Comparison of ENCODE assay signal across 1 cellular context in the genomic region with DNA sequence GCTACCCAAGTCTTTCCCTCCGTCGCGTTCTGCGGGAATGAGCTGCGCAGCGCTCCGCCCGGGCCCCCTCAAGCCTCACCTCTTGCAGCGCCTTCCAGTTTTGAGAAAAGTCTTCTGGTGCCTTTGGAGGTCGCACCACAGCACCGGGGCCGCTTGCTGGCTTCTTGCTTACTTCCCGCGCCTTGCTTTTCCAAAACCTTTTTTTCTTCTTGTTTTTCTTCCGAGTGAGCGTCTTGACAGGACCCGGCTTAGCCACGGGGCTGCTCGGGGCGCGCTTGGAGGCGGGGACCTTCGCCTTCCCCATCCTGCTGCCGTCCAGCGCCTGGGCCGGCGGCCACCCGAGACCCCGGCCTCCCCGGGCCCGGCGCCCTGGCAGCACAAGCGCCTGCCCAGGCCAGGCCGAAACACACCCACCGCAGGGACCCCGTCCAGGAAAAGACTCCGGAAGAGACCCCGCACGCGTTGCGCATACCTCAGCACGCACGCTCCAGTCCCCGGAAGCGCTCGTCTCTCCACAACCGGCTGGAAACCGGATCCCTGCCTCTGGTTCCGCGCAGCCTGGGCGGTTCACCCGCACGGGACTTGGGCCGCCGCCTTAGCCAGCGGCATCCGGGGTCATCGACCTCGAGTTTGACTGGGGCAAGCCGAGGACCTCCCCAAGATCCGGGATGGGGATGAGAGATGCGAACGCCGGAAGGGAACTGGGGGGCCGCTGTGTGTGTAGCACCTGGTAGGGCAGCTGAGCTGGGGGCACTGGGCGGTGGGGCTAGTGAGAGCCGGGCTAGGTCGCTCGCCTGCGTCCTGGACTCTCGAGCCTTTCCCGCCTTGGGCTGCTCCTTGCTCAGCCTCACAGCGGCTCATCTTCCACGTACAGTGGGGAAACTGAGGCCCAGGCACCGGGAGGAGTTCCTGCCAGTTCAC.
A peak's percentile ranks its signal among the peaks of the same experiment; 100 is the strongest.
TF ChIP-seq lines count a peak whose summit lies in the region.

Gene REXO4 (minus strand): TSS at position 470 of the 921 bp plus-strand sequence. CDS start 166 bp downstream, at position 304.

TF ChIP-seq in K562, 482 proteins besides CTCF, POLR2A, EP300 and RAD21 (continued from another document and continues in another):
- TF ChIP-seq, protein P1, sequence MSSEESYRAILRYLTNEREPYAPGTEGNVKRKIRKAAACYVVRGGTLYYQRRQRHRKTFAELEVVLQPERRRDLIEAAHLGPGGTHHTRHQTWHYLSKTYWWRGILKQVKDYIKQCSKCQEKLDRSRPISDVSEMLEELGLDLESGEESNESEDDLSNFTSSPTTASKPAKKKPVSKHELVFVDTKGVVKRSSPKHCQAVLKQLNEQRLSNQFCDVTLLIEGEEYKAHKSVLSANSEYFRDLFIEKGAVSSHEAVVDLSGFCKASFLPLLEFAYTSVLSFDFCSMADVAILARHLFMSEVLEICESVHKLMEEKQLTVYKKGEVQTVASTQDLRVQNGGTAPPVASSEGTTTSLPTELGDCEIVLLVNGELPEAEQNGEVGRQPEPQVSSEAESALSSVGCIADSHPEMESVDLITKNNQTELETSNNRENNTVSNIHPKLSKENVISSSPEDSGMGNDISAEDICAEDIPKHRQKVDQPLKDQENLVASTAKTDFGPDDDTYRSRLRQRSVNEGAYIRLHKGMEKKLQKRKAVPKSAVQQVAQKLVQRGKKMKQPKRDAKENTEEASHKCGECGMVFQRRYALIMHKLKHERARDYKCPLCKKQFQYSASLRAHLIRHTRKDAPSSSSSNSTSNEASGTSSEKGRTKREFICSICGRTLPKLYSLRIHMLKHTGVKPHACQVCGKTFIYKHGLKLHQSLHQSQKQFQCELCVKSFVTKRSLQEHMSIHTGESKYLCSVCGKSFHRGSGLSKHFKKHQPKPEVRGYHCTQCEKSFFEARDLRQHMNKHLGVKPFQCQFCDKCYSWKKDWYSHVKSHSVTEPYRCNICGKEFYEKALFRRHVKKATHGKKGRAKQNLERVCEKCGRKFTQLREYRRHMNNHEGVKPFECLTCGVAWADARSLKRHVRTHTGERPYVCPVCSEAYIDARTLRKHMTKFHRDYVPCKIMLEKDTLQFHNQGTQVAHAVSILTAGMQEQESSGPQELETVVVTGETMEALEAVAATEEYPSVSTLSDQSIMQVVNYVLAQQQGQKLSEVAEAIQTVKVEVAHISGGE (CRISPR knock-in tag; IDR thresholded peaks at IDR 0.05): peak; percentile 98 to 100 (median 99)
- TF ChIP-seq ZNF280B (CRISPR knock-in tag; IDR thresholded peaks at IDR 0.05) (no peak), ZNF551 (CRISPR knock-in tag; IDR thresholded peaks at IDR 0.05) (no peak), HDAC3 (IDR thresholded peaks at IDR 0.05; ENCODE audit: borderline replicate concordance, partially characterized antibody) (peak; percentile 89), XRCC4 (IDR thresholded peaks at IDR 0.05; ENCODE audit: extremely low read depth, insufficient read depth, insufficient read length) (no peak), KAT2B (IDR thresholded peaks at IDR 0.05; ENCODE audit: low read depth, low read length) (no peak), ZNF12 (CRISPR knock-in tag; IDR thresholded peaks at IDR 0.05) (peak; percentile 16; the same call in 1 of the 2 replicates), STAG1 (CRISPR knock-in tag; IDR thresholded peaks at IDR 0.05; ENCODE audit: borderline replicate concordance) (no peak), BCOR (IDR thresholded peaks at IDR 0.05) (peak; percentile 75), NR0B1 (IDR thresholded peaks at IDR 0.05; ENCODE audit: partially characterized antibody) (no peak), RUNX1 (IDR thresholded peaks at IDR 0.05; ENCODE audit: low read depth) (no peak), ZNF79 (CRISPR knock-in tag; IDR thresholded peaks at IDR 0.05; ENCODE audit: low read depth) (no peak), RBBP5 (IDR thresholded peaks at IDR 0.05; ENCODE audit: borderline replicate concordance, insufficient read depth, low read length, poor library complexity, severe bottlenecking) (peak; percentile 94), WHSC1 (IDR thresholded peaks at IDR 0.05; ENCODE audit: low read length) (no peak), ATF6 (CRISPR knock-in tag; IDR thresholded peaks at IDR 0.05) (no peak; the same call in 1 of the 2 replicates), GABPA (tag; conservative IDR thresholded peaks at IDR 0.05; ENCODE audit: low read depth) (peak; percentile 99), CBFA2T3 (IDR thresholded peaks at IDR 0.05) (0 out of 2 replicates have a peak, but pooled peaks have one; percentile 22), ATF2 (CRISPR knock-in tag; IDR thresholded peaks at IDR 0.05) (no peak), SMARCA4 (IDR thresholded peaks at IDR 0.05) (no peak), NFYB (IDR thresholded peaks at IDR 0.05; ENCODE audit: extremely low read depth, insufficient read length) (no peak), ZNF518B (CRISPR knock-in tag; IDR thresholded peaks at IDR 0.05) (no peak), ZNF507 (tag; conservative IDR thresholded peaks at IDR 0.05) (no peak), TEAD1 (CRISPR knock-in tag; IDR thresholded peaks at IDR 0.05) (peak; percentile 72 to 75; a peak in 3 of 4 replicates), CREBBP (IDR thresholded peaks at IDR 0.05; ENCODE audit: low read depth, low read length) (no peak), ZKSCAN1 (IDR thresholded peaks at IDR 0.05; ENCODE audit: low read depth, low read length) (no peak), CBX1 (IDR thresholded peaks at IDR 0.05; ENCODE audit: low read depth) (peak; percentile 21; the same call in 1 of the 2 replicates), SRSF9 (IDR thresholded peaks at IDR 0.05; ENCODE audit: borderline replicate concordance, low read depth, low read length) (no peak), NFIC (IDR thresholded peaks at IDR 0.05) (peak; percentile 78)
- TF ChIP-seq, protein P2, sequence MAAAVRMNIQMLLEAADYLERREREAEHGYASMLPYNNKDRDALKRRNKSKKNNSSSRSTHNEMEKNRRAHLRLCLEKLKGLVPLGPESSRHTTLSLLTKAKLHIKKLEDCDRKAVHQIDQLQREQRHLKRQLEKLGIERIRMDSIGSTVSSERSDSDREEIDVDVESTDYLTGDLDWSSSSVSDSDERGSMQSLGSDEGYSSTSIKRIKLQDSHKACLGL (CRISPR knock-in tag; IDR thresholded peaks at IDR 0.05; ENCODE audit: borderline replicate concordance, poor library complexity, severe bottlenecking): peak; percentile 88
- TF ChIP-seq, protein P3, sequence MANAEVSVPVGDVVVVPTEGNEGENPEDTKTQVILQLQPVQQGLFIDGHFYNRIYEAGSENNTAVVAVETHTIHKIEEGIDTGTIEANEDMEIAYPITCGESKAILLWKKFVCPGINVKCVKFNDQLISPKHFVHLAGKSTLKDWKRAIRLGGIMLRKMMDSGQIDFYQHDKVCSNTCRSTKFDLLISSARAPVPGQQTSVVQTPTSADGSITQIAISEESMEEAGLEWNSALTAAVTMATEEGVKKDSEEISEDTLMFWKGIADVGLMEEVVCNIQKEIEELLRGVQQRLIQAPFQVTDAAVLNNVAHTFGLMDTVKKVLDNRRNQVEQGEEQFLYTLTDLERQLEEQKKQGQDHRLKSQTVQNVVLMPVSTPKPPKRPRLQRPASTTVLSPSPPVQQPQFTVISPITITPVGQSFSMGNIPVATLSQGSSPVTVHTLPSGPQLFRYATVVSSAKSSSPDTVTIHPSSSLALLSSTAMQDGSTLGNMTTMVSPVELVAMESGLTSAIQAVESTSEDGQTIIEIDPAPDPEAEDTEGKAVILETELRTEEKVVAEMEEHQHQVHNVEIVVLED (CRISPR knock-in tag; IDR thresholded peaks at IDR 0.05): peak; percentile 91
- TF ChIP-seq, protein P4, sequence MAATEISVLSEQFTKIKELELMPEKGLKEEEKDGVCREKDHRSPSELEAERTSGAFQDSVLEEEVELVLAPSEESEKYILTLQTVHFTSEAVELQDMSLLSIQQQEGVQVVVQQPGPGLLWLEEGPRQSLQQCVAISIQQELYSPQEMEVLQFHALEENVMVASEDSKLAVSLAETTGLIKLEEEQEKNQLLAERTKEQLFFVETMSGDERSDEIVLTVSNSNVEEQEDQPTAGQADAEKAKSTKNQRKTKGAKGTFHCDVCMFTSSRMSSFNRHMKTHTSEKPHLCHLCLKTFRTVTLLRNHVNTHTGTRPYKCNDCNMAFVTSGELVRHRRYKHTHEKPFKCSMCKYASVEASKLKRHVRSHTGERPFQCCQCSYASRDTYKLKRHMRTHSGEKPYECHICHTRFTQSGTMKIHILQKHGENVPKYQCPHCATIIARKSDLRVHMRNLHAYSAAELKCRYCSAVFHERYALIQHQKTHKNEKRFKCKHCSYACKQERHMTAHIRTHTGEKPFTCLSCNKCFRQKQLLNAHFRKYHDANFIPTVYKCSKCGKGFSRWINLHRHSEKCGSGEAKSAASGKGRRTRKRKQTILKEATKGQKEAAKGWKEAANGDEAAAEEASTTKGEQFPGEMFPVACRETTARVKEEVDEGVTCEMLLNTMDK (IDR thresholded peaks at IDR 0.05; ENCODE audit: borderline replicate concordance, insufficient read depth, low read depth, low read length, poor library complexity, severe bottlenecking): no peak
